Comparison of ENCODE assay signal across 15 cellular contexts in the genomic region with DNA sequence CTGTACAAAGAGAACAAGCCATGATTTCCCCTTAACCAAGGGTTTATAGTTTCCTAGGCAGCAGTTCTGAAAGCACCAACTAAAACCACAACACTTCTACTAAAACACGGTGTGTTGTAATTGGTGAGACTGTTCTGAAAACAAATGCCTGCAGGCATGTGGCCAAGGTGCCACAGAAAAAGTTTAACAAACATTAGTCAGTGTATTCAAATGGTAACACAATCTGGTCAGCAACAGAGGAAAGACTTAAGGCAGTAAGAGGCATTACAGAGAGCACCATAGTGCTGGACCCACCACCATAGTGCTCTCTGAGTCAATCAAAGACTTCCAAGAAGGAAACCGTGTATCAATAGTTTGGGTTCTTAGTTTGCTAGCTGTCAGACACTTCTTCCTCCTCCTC. TPM values are rescaled to one million over a fixed set of nuclear protein-coding genes. Genes with fewer than 3 reads are reported as not detected.
A peak's percentile ranks its signal among the peaks of the same experiment; 100 is the strongest.
DNase-seq lines count a peak whose midpoint lies in the region; ATAC-seq, FAIRE-seq and TF ChIP-seq lines count a peak whose summit lies in the region.
"Had no signal": no experiment of that assay in that cellular context is flagged by ENCODE, and none has a peak within 500 bp of the region (broad histone marks: within the 10 kb centered on the region; RNA-seq: fewer than 3 reads in every experiment).

No MANE protein-coding gene starts in this region.

- H3K79me2 ChIP-seq in KMS-11 (ENCODE audit: insufficient read depth, low read depth) (no peaks in the 10 kb centered on the region), astrocyte (ENCODE audit: insufficient read depth, low read length) (peaks cover 14% of the 10 kb centered on the region)

- H3K4me2 ChIP-seq in KMS-11 (peak overlapping the region; percentile 43; the same call in 1 of the 2 replicates), astrocyte (ENCODE audit: low read length) (no peak overlapping the region)

- FAIRE-seq in astrocyte (lab: Jason Lieb, UNC) = no peak

- H3K4me3 ChIP-seq in KMS-11 (IDR thresholded peaks at IDR 0.05; ENCODE audit: insufficient read depth, low read depth, low read length) (no peak overlapping the region), astrocyte (ENCODE audit: insufficient read depth, low read depth, low read length) (no peak overlapping the region)
- H3K4me3 ChIP-seq in effector memory CD4-positive, alpha-beta T cell (ENCODE audit: insufficient read depth, low read depth, low read length, poor library complexity, severe bottlenecking) = no peak overlapping the region

- no peaks in the 10 kb centered on the region for H4K20me1 ChIP-seq in KMS-11 (ENCODE audit: insufficient read depth)
- peaks cover 19% of the 10 kb centered on the region for H4K20me1 ChIP-seq in astrocyte (ENCODE audit: insufficient read depth, low read length)

- H3K9me3 Mint-ChIP-seq in astrocyte (ENCODE audit: unreplicated experiment) = no peaks in the 10 kb centered on the region
- H3K9me3 Mint-ChIP-seq: nephron had no signal

- H3K9me3 ChIP-seq in astrocyte (ENCODE audit: insufficient read depth, low read depth, low read length) = no peaks in the 10 kb centered on the region
- H3K9me3 ChIP-seq in effector memory CD4-positive, alpha-beta T cell (ENCODE audit: control insufficient read depth, low read length) = no peaks in the 10 kb centered on the region

- no peak overlapping the region for H3K4me3 Mint-ChIP-seq in astrocyte (ENCODE audit: unreplicated experiment)
- H3K4me3 Mint-ChIP-seq: nephron had no signal

- no peak for TF ChIP-seq POLR2A in GM18505 (IDR thresholded peaks at IDR 0.05; ENCODE audit: borderline replicate concordance, extremely low read depth, insufficient read depth, insufficient read length)

- DNase-seq in AG08396 (ENCODE audit: low spot score) (peak; percentile 28), astrocyte (ENCODE audit: low read depth) (no peak), left lobe of liver (ENCODE audit: low spot score) (no peak)
- DNase-seq in effector memory CD4-positive, alpha-beta T cell = no peak
- DNase-seq: activated naive CD4-positive, alpha-beta T cell; NCI-H2081 treated with DMSO at 0.1 percent for 48 hours; stimulated activated CD4-positive, alpha-beta T cell treated with anti-CD3 and anti-CD28 coated beads, Interleukin-15, amount 100 ng/mL, for 24 hours; stimulated activated naive CD4-positive, alpha-beta T cell had no signal

- no peak overlapping the region for H3K27ac Mint-ChIP-seq in astrocyte (ENCODE audit: unreplicated experiment)
- H3K27ac Mint-ChIP-seq: nephron had no signal

- no peaks in the 10 kb centered on the region for H3K27me3 Mint-ChIP-seq in astrocyte (ENCODE audit: low read depth, unreplicated experiment)

- 0 out of 2 replicates have a peak, but pooled peaks cover 4% of the 10 kb centered on the region for H3K36me3 ChIP-seq in KMS-11 (ENCODE audit: insufficient read depth)
- peaks cover 47% of the 10 kb centered on the region for H3K36me3 ChIP-seq in astrocyte (ENCODE audit: insufficient read depth, low read length)
- peaks cover 45% of the 10 kb centered on the region for H3K36me3 ChIP-seq in effector memory CD4-positive, alpha-beta T cell (ENCODE audit: control insufficient read depth, insufficient read depth, low read length)

- no peak overlapping the region for H2AFZ ChIP-seq in KMS-11 (ENCODE audit: low read depth)
- no peak overlapping the region for H2AFZ ChIP-seq in astrocyte (ENCODE audit: low read depth, low read length)

- H3K27me3 ChIP-seq in KMS-11 (ENCODE audit: insufficient read depth, low read depth) (no peaks in the 10 kb centered on the region), astrocyte (ENCODE audit: insufficient read depth, low read length) (no peaks in the 10 kb centered on the region)
- no peaks in the 10 kb centered on the region for H3K27me3 ChIP-seq in effector memory CD4-positive, alpha-beta T cell (replicated peaks; ENCODE audit: control insufficient read depth, insufficient read depth, low read length, poor library complexity, severe bottlenecking)

- ATAC-seq in left lobe of liver = peak; percentile 72
- ATAC-seq in HG02973 (IDR thresholded peaks at IDR 0.05; ENCODE audit: unreplicated experiment) = no peak
- no peak for ATAC-seq in GM18505 (IDR thresholded peaks at IDR 0.05; ENCODE audit: unreplicated experiment)
- ATAC-seq in GM21367 (IDR thresholded peaks at IDR 0.05; ENCODE audit: unreplicated experiment) = no peak
- ATAC-seq: Right ventricle myocardium inferior had no signal

- H3K27ac ChIP-seq in KMS-11 (peak overlapping the region; percentile 54), astrocyte (ENCODE audit: low read depth, low read length) (peak overlapping the region; percentile 23)
- no peak overlapping the region for H3K27ac ChIP-seq in effector memory CD4-positive, alpha-beta T cell (ENCODE audit: insufficient read depth, low read length, poor library complexity, severe bottlenecking)
- H3K27ac ChIP-seq: VCaP had no signal

- no peak for TF ChIP-seq CTCF in KMS-11 (conservative IDR thresholded peaks at IDR 0.05; ENCODE audit: low read depth, low read length)
- no peak for TF ChIP-seq CTCF in astrocyte (IDR thresholded peaks at IDR 0.05; ENCODE audit: insufficient read depth, low read depth, low read length)

- H3K4me1 ChIP-seq in KMS-11 (ENCODE audit: low read depth, poor library complexity, severe bottlenecking) (peaks cover 22% of the 10 kb centered on the region), astrocyte (ENCODE audit: insufficient read depth, low read length) (peaks cover 15% of the 10 kb centered on the region)
- H3K4me1 ChIP-seq in effector memory CD4-positive, alpha-beta T cell (ENCODE audit: control insufficient read depth, insufficient read depth, low read length, poor library complexity, severe bottlenecking) = no peaks in the 10 kb centered on the region

- H3K9ac ChIP-seq in KMS-11 = no peak overlapping the region; the same call in 1 of the 2 replicates
- no peak overlapping the region for H3K9ac ChIP-seq in astrocyte (ENCODE audit: low read length)

- peaks cover 8% of the 10 kb centered on the region for H3K4me1 Mint-ChIP-seq in astrocyte (ENCODE audit: low read depth, unreplicated experiment)
- H3K4me1 Mint-ChIP-seq: nephron had no signal

- peaks cover 20% of the 10 kb centered on the region for H3K36me3 Mint-ChIP-seq in astrocyte (ENCODE audit: low read depth, unreplicated experiment)

RNA-seq across cellular contexts. Expression of gene SNIP1, which starts 16.7 kb away (rescaled TPM):
- total RNA-seq in astrocyte = 15.0 and 17.4 TPM in 2 replicates
- total RNA-seq in left lobe of liver = 6.9 TPM

RNA-seq across cellular contexts. Expression of gene DNALI1, which starts 19.4 kb away (rescaled TPM):
- total RNA-seq in astrocyte = 7.2 and 9.6 TPM in 2 replicates
- 6.8 TPM for total RNA-seq in left lobe of liver

RNA-seq across cellular contexts. Expression of gene MEAF6, which starts 22.8 kb away (rescaled TPM):
- total RNA-seq in astrocyte (49.0 and 49.1 TPM in 2 replicates), left lobe of liver (16.0 TPM)

RNA-seq across cellular contexts. Expression of gene GNL2, which starts 58.4 kb away (rescaled TPM):
- 55.4 and 58.0 TPM in 2 replicates for total RNA-seq in astrocyte
- 11.5 TPM for total RNA-seq in left lobe of liver
